In the genomic region with DNA sequence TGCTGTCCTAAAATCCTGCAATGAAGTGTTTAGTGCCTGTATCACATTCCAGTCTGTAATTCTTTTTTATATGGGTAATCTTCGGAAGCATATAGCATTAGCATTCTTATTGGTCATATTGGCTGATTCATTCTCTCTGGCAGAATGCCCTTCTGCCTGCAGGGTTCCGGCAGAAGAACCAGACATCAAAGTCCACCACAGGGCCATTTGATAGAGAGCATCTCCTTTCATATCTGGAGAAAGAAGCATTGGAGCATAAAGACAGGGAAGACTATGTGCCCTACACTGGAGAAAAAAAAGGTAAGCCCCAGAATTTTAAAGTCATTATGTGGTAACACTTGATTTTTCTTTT, we compare ENCODE assay signal across 9 cellular contexts. TPM values are rescaled to one million over a fixed set of nuclear protein-coding genes. Genes with fewer than 3 reads are reported as not detected.
DNase-seq lines count a peak whose midpoint lies in the region; ATAC-seq and TF ChIP-seq lines count a peak whose summit lies in the region.
"Had no signal": no experiment of that assay in that cellular context is flagged by ENCODE, and none has a peak within 500 bp of the region (broad histone marks: within the 10 kb centered on the region; RNA-seq: fewer than 3 reads in every experiment).

No MANE protein-coding gene starts in this region.

- peaks cover 51 to 66% of the 10 kb centered on the region in 2 experiments for H3K79me1 ChIP-seq in IMR-90 (ENCODE audit: low read depth in 1 of 2, low read length in 2 of 2)

- POLR2A ChIA-PET in AG04449 (lab: Yijun Ruan, JAX) (no interaction called here), IMR-90 (lab: Charles Lee; ENCODE audit: unreplicated experiment) (no interaction called here), OCI-LY7 (lab: Charles Lee) (no interaction called here)

- no CpG with 5 or more reads among the region's 2 CpGs for WGBS in IMR-90 (ENCODE audit: extremely low coverage in 2 of 2, insufficient read length in 1 of 2), 2 experiments
- WGBS in heart left ventricle, 4 donors, result 58 to 78% (median 63%) methylated on average over 2 of the region's 2 CpGs
- WGBS in stomach, 5 donors, result 39 to 72% (median 56%) methylated on average over 2 of the region's 2 CpGs

- H3K27me3 ChIP-seq in IMR-90 (ENCODE audit: control insufficient read depth, insufficient read depth, low read length) (no peaks in the 10 kb centered on the region), heart left ventricle (no peaks in the 10 kb centered on the region), stomach (no peaks in the 10 kb centered on the region)

- H2BK5ac ChIP-seq in IMR-90 (ENCODE audit: low read depth, low read length, poor library complexity, severe bottlenecking), result peak overlapping the region; percentile 43

- H3K9me3 ChIP-seq in IMR-90 (ENCODE audit: control insufficient read depth, insufficient read depth, low read length), result no peaks in the 10 kb centered on the region
- peaks cover 10% of the 10 kb centered on the region; the same call in 1 of the 2 replicates for H3K9me3 ChIP-seq in OCI-LY7 (ENCODE audit: low read length)
- H3K9me3 ChIP-seq in heart left ventricle, result peaks cover 0 to 7% (median 0%) of the 10 kb centered on the region in 12 donors
- no peaks in the 10 kb centered on the region for H3K9me3 ChIP-seq in stomach

- no peak overlapping the region for H2AK5ac ChIP-seq in IMR-90 (ENCODE audit: low read depth, low read length)

- H3K36me3 ChIP-seq in IMR-90 (ENCODE audit: control insufficient read depth, insufficient read depth, low read length) (peaks cover 16% of the 10 kb centered on the region), OCI-LY7 (ENCODE audit: insufficient read depth, low read length) (peaks cover 64% of the 10 kb centered on the region), heart left ventricle (peaks cover 0 to 92% (median 74%) of the 10 kb centered on the region in 9 donors), stomach (peaks cover 13 to 91% (median 77%) of the 10 kb centered on the region in 4 donors)

- no peak overlapping the region for H3K14ac ChIP-seq in IMR-90 (replicated peaks; ENCODE audit: low read depth, low read length)

- peak; percentile 84 for ATAC-seq in IMR-90 (ENCODE audit: low read depth)
- no peak for ATAC-seq in heart left ventricle
- no peak for ATAC-seq in HG02759 (IDR thresholded peaks at IDR 0.05; ENCODE audit: unreplicated experiment)

- dilution Hi-C loops in IMR-90 (cut with HindIII; ENCODE audit: low sequenced_read_pairs, unreplicated experiment), result no loop called here

- 0 out of 2 replicates have a peak overlapping the region, but pooled peaks have one; percentile 0 for H4K91ac ChIP-seq in IMR-90 (ENCODE audit: insufficient read depth, low read depth, low read length)

- H2BK120ac ChIP-seq in IMR-90 (ENCODE audit: low read depth, low read length), result peak overlapping the region; percentile 54; the same call in 1 of the 2 replicates

- CTCF ChIA-PET in AG04449 (lab: Yijun Ruan, JAX) (interaction anchor here (1.0 to 2.4 kb wide), 3 partner anchors 13 to 92 kb away, joined by 3 to 5 read pairs (median 4); no protein-coding TSS in a partner anchor), IMR-90 (lab: Yijun Ruan, JAX) (no interaction called here), OCI-LY7 (lab: Charles Lee; ENCODE audit: unreplicated experiment) (no interaction called here)

- H3K4ac ChIP-seq in IMR-90 (ENCODE audit: low read depth, low read length), result no peak overlapping the region

- no peak overlapping the region for H2BK15ac ChIP-seq in IMR-90 (ENCODE audit: low read depth, low read length)

- peaks cover 13% of the 10 kb centered on the region for H3K9me1 ChIP-seq in IMR-90 (ENCODE audit: insufficient read depth, low read length)

- H3K4me1 ChIP-seq in IMR-90 (ENCODE audit: control insufficient read depth, insufficient read depth, low read length), result peaks cover 14% of the 10 kb centered on the region
- no peaks in the 10 kb centered on the region for H3K4me1 ChIP-seq in OCI-LY7 (ENCODE audit: insufficient read depth, low read length, poor library complexity, severe bottlenecking)
- H3K4me1 ChIP-seq in heart left ventricle, result peaks cover 0 to 6% (median 0%) of the 10 kb centered on the region in 12 donors
- peaks cover 0 to 12% (median 4%) of the 10 kb centered on the region in 4 donors for H3K4me1 ChIP-seq in stomach

- H2AK9ac ChIP-seq in IMR-90 (replicated peaks; ENCODE audit: low read depth, low read length, poor library complexity), result no peak overlapping the region

- no peak overlapping the region; the same call in 1 of the 2 replicates for H3K23ac ChIP-seq in IMR-90 (ENCODE audit: low read depth, low read length)

- intact Hi-C loops in IMR-90 (cut with micrococcal nuclease) (no loop called here), OCI-LY7 (cut with micrococcal nuclease; ENCODE audit: unreplicated experiment) (no loop called here), heart left ventricle (cut with DNase I) (no loop called here), stomach (cut with DNase I; ENCODE audit: low total_unique reads) (no loop called here)

- H3K79me2 ChIP-seq in OCI-LY7 (ENCODE audit: insufficient read depth, low read depth, low read length), result no peaks in the 10 kb centered on the region

- no peak overlapping the region for H3K4me3 ChIP-seq in AG04449 (ENCODE audit: low read depth, low read length)
- H3K4me3 ChIP-seq in IMR-90 (ENCODE audit: insufficient read depth, low read depth, low read length), result no peak overlapping the region
- H3K4me3 ChIP-seq in OCI-LY7 (ENCODE audit: low read depth, low read length, poor library complexity, severe bottlenecking), result no peak overlapping the region
- H3K4me3 ChIP-seq in heart left ventricle, result no peak overlapping the region
- H3K4me3 ChIP-seq in stomach, result no peak overlapping the region

- H4K5ac ChIP-seq in IMR-90 (ENCODE audit: low read depth, low read length), result no peak overlapping the region

- no peak for TF ChIP-seq CTCF in AG04449 (IDR thresholded peaks at IDR 0.05; ENCODE audit: insufficient read depth, low read length, missing control alignments)
- TF ChIP-seq CTCF in IMR-90 (conservative IDR thresholded peaks at IDR 0.05; ENCODE audit: low read depth, low read length), result no peak
- TF ChIP-seq CTCF in OCI-LY7 (conservative IDR thresholded peaks at IDR 0.05; ENCODE audit: low read length), result no peak
- TF ChIP-seq CTCF in heart left ventricle (IDR thresholded peaks at IDR 0.05), result no peak
- TF ChIP-seq CTCF in stomach (IDR thresholded peaks at IDR 0.05), result no peak

- H3K9me2 ChIP-seq in OCI-LY7 (ENCODE audit: insufficient read depth, low read length), result no peaks in the 10 kb centered on the region

- in situ Hi-C loops in IMR-90 (cut with MboI; ENCODE audit: low sequenced_read_pairs), result no loop called here

- no peak for TF ChIP-seq EP300 in stomach (IDR thresholded peaks at IDR 0.05)

- H2BK20ac ChIP-seq in IMR-90 (ENCODE audit: low read depth, low read length), result no peak overlapping the region

- no peak overlapping the region for H2AFZ ChIP-seq in IMR-90 (replicated peaks; ENCODE audit: low read length, poor library complexity)
- no peak overlapping the region for H2AFZ ChIP-seq in OCI-LY7 (ENCODE audit: low read length)

- H3K56ac ChIP-seq in IMR-90 (ENCODE audit: extremely low read depth, insufficient read depth, low read length), result no peak overlapping the region

- H3K9ac ChIP-seq in IMR-90 (ENCODE audit: low read depth, low read length), result no peak overlapping the region

- H3K4me2 ChIP-seq in IMR-90 (ENCODE audit: low read depth, low read length) (0 out of 2 replicates have a peak overlapping the region, but pooled peaks have one; percentile 2), OCI-LY7 (ENCODE audit: low read length) (no peak overlapping the region)

- H4K20me1 ChIP-seq in IMR-90 (ENCODE audit: insufficient read depth, low read length), result no peaks in the 10 kb centered on the region
- no peaks in the 10 kb centered on the region for H4K20me1 ChIP-seq in OCI-LY7 (ENCODE audit: insufficient read depth, low read length)

- no peak overlapping the region; the same call in 1 of the 2 replicates for H3K27ac ChIP-seq in IMR-90 (ENCODE audit: insufficient read depth, low read length)
- no peak overlapping the region for H3K27ac ChIP-seq in OCI-LY7 (ENCODE audit: low read depth, low read length, poor library complexity, severe bottlenecking)
- H3K27ac ChIP-seq in heart left ventricle, result no peak overlapping the region
- no peak overlapping the region for H3K27ac ChIP-seq in stomach

- DNase-seq in AG04449 (ENCODE audit: low read depth, low spot score), result peak; percentile 63
- peak; percentile 91 for DNase-seq in IMR-90
- DNase-seq in amniotic stem cell (lab: John Stamatoyannopoulos, UW), result peak; percentile 42
- peak; percentile 80 for DNase-seq in kidney tubule cell (ENCODE audit: low spot score)
- DNase-seq in OCI-LY7 (ENCODE audit: low spot score), result no peak
- DNase-seq in heart left ventricle, result no peak
- no peak for DNase-seq in stomach
- DNase-seq: CD4-positive, CD25-positive, alpha-beta regulatory T cell had no signal

- no peak for TF ChIP-seq POLR2A in IMR-90 (IDR thresholded peaks at IDR 0.05; ENCODE audit: low read depth, low read length)
- no peak for TF ChIP-seq POLR2A in heart left ventricle (IDR thresholded peaks at IDR 0.05)
- TF ChIP-seq POLR2A in stomach (IDR thresholded peaks at IDR 0.05), result no peak

- H3K18ac ChIP-seq in IMR-90 (ENCODE audit: low read depth, low read length), result no peak overlapping the region

- TF ChIP-seq RAD21 in IMR-90 (IDR thresholded peaks at IDR 0.05; ENCODE audit: low read length), result no peak

- H4K8ac ChIP-seq in IMR-90 (ENCODE audit: low read depth in 2 of 2, low read length in 2 of 2), result no peak overlapping the region

- BruUV-seq in IMR-90 (replicated peaks; lab: Mats Ljungman, UMichigan), result no TSS peak
- BruUV-seq in OCI-LY7 (replicated peaks; lab: Mats Ljungman, UMichigan), result no TSS peak

TF ChIP-seq in IMR-90, 13 proteins besides CTCF, POLR2A, EP300 and RAD21 (continues in another document):
- TF ChIP-seq MAZ (IDR thresholded peaks at IDR 0.05; ENCODE audit: borderline replicate concordance, low read depth, low read length) (no peak), MAFK (IDR thresholded peaks at IDR 0.05; ENCODE audit: low read depth, low read length) (peak; percentile 2; the same call in 1 of the 2 replicates), USF2 (IDR thresholded peaks at IDR 0.05; ENCODE audit: low read depth, low read length) (no peak)

RNA-seq across cellular contexts. Expression of gene TMOD3, which starts 39.6 kb away (rescaled TPM):
- total RNA-seq in IMR-90 (2012; rRNA removed), result 22.0 and 51.1 TPM in 2 replicates
- 7.4 and 10.7 TPM in 2 replicates for polyA plus RNA-seq in IMR-90 (2012; rRNA removed)
- 2.5 and 4.7 TPM in 2 replicates for polyA plus RNA-seq in IMR-90 (2012; cell fraction: cytosol; rRNA removed)
- 2.7 and 5.9 TPM in 2 replicates for polyA plus RNA-seq in IMR-90 (2012; cell fraction: nucleus; rRNA removed; ENCODE audit: low replicate concordance)
- total RNA-seq in OCI-LY7 (2014; rRNA removed; shearing (Covaris generic)), result 17.4 and 31.5 TPM in 2 replicates
- 30.5 and 31.5 TPM in 2 replicates for total RNA-seq in OCI-LY7 (2022)
- total RNA-seq in heart left ventricle, result 10 to 100 TPM; 12.1 to 34.8 (median 21.4) TPM
- polyA plus RNA-seq in heart left ventricle, result 10 to 100 TPM in 1 of 2 donors, 1 to 10 TPM in 1; 6.3 to 36.5 TPM
- 10 to 100 TPM; 12.1 to 64.3 (median 28.8) TPM for total RNA-seq in stomach
- polyA plus RNA-seq in stomach, result 10 to 100 TPM; 10.1 to 14.5 (median 11.4) TPM

Comparison
In these comparisons a context has a peak if more than half of its experiments do, and no peak if none do; other contexts are left out.
1. DNase-seq: peak in AG04449 (single experiment), IMR-90 (single experiment), amniotic stem cell (single experiment) and kidney tubule cell (single experiment); none in OCI-LY7 (single experiment), heart left ventricle (0 of 5) and stomach (single experiment).